1 cellular context compared by ENCODE assay signal in the genomic region with DNA sequence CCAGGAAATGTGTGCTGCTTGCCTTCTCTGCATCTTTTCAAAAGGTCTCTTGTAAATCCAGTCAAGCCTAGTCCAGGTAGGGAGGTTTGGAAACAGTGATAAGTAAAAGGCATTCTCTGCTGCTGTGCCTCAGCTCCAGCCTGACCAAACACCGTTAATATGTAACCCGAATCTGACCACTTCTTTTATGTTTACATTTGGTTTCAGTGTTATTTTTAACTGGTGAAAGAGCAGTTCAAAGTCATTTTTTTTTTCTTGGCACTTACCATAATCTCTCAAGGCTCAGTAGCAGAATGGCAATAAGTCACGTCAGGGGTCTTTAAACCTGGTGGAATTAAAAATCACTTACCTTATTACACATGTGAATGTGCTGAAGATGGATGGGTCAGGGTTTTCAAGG.
TF ChIP-seq lines count a peak whose summit lies in the region.

No MANE protein-coding gene starts in this region.

TF ChIP-seq in HepG2, 621 proteins besides CTCF, POLR2A, EP300 and RAD21 (continued from another document):
- TF ChIP-seq, protein P1, sequence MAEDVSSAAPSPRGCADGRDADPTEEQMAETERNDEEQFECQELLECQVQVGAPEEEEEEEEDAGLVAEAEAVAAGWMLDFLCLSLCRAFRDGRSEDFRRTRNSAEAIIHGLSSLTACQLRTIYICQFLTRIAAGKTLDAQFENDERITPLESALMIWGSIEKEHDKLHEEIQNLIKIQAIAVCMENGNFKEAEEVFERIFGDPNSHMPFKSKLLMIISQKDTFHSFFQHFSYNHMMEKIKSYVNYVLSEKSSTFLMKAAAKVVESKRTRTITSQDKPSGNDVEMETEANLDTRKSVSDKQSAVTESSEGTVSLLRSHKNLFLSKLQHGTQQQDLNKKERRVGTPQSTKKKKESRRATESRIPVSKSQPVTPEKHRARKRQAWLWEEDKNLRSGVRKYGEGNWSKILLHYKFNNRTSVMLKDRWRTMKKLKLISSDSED (CRISPR knock-in tag; IDR thresholded peaks at IDR 0.05), result no peak
- no peak for TF ChIP-seq NR3C1 (CRISPR knock-in tag; IDR thresholded peaks at IDR 0.05)
- TF ChIP-seq HOXA7 (CRISPR knock-in tag; IDR thresholded peaks at IDR 0.05), result no peak
- TF ChIP-seq ZMAT3 (CRISPR knock-in tag; conservative IDR thresholded peaks at IDR 0.05), result no peak
- TF ChIP-seq SYNCRIP (IDR thresholded peaks at IDR 0.05; ENCODE audit: insufficient read depth, low read depth, low read length), result no peak
- TF ChIP-seq ZNF468 (CRISPR knock-in tag; IDR thresholded peaks at IDR 0.05), result no peak
- no peak for TF ChIP-seq CC2D1A (CRISPR knock-in tag; IDR thresholded peaks at IDR 0.05)
- TF ChIP-seq SRSF1 (optimal IDR thresholded peaks at IDR 0.05; ENCODE audit: low read depth, low read length), result no peak
- TF ChIP-seq, protein P2, sequence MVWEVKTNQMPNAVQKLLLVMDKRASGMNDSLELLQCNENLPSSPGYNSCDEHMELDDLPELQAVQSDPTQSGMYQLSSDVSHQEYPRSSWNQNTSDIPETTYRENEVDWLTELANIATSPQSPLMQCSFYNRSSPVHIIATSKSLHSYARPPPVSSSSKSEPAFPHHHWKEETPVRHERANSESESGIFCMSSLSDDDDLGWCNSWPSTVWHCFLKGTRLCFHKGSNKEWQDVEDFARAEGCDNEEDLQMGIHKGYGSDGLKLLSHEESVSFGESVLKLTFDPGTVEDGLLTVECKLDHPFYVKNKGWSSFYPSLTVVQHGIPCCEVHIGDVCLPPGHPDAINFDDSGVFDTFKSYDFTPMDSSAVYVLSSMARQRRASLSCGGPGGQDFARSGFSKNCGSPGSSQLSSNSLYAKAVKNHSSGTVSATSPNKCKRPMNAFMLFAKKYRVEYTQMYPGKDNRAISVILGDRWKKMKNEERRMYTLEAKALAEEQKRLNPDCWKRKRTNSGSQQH (CRISPR knock-in tag; IDR thresholded peaks at IDR 0.05; ENCODE audit: low read depth), result no peak
- TF ChIP-seq, protein P3, sequence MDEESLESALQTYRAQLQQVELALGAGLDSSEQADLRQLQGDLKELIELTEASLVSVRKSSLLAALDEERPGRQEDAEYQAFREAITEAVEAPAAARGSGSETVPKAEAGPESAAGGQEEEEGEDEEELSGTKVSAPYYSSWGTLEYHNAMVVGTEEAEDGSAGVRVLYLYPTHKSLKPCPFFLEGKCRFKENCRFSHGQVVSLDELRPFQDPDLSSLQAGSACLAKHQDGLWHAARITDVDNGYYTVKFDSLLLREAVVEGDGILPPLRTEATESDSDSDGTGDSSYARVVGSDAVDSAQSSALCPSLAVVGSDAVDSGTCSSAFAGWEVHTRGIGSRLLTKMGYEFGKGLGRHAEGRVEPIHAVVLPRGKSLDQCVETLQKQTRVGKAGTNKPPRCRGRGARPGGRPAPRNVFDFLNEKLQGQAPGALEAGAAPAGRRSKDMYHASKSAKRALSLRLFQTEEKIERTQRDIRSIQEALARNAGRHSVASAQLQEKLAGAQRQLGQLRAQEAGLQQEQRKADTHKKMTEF (CRISPR knock-in tag; IDR thresholded peaks at IDR 0.05), result 0 out of 2 replicates have a peak, but pooled peaks have one; percentile 56
- no peak for TF ChIP-seq ZFP37 (CRISPR knock-in tag; IDR thresholded peaks at IDR 0.05; ENCODE audit: borderline replicate concordance)
- TF ChIP-seq NR2C2 (CRISPR knock-in tag; IDR thresholded peaks at IDR 0.05; ENCODE audit: borderline replicate concordance), result no peak
- no peak for TF ChIP-seq ZNF121 (CRISPR knock-in tag; IDR thresholded peaks at IDR 0.05)
- TF ChIP-seq ZBTB7A (CRISPR knock-in tag; IDR thresholded peaks at IDR 0.05), result no peak
- TF ChIP-seq, protein P4, sequence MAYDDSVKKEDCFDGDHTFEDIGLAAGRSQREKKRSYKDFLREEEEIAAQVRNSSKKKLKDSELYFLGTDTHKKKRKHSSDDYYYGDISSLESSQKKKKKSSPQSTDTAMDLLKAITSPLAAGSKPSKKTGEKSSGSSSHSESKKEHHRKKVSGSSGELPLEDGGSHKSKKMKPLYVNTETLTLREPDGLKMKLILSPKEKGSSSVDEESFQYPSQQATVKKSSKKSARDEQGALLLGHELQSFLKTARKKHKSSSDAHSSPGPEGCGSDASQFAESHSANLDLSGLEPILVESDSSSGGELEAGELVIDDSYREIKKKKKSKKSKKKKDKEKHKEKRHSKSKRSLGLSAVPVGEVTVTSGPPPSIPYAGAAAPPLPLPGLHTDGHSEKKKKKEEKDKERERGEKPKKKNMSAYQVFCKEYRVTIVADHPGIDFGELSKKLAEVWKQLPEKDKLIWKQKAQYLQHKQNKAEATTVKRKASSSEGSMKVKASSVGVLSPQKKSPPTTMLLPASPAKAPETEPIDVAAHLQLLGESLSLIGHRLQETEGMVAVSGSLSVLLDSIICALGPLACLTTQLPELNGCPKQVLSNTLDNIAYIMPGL (CRISPR knock-in tag; IDR thresholded peaks at IDR 0.05; ENCODE audit: borderline replicate concordance in 1 of 2, low read depth in 1 of 2), result no peak
- TF ChIP-seq HOXA9 (CRISPR knock-in tag; IDR thresholded peaks at IDR 0.05; ENCODE audit: borderline replicate concordance), result no peak
- TF ChIP-seq FOXP1 (IDR thresholded peaks at IDR 0.05), result no peak
- peak; percentile 41; the same call in 1 of the 2 replicates for TF ChIP-seq FOXP1 (CRISPR knock-in tag; IDR thresholded peaks at IDR 0.05)
- TF ChIP-seq GABPA (IDR thresholded peaks at IDR 0.05; ENCODE audit: low read depth, low read length), result no peak
- TF ChIP-seq GABPA (CRISPR knock-in tag; IDR thresholded peaks at IDR 0.05; ENCODE audit: low read depth), result 0 out of 2 replicates have a peak, but pooled peaks have one; percentile 26
- peak; percentile 55 for TF ChIP-seq PITX1 (CRISPR knock-in tag; IDR thresholded peaks at IDR 0.05)
